ENCODE assay signal across 21 cellular contexts in the genomic region with DNA sequence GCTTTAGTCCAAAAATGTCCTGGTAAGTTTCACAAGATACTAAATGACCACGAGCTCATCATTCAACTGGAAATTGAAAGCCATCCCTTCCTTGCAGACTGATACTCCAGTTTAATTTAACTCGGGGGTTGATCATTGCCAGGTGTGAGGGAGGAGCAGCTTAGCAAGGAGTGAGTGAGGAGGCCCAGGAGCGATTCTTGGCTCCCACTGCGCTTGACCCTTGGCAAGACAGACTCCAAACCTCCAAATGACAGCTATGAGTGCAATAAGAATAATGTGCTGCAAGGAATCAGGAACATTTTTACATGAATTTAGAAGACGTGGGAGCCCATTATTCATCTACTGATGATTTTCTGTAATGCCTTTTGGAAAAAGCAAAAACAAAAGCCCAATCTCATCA.
DNase-seq lines count a peak whose midpoint lies in the region; ATAC-seq and TF ChIP-seq lines count a peak whose summit lies in the region.
"Had no signal": no experiment of that assay in that cellular context is flagged by ENCODE, and none has a peak within 500 bp of the region (broad histone marks: within the 10 kb centered on the region; RNA-seq: fewer than 3 reads in every experiment).

No MANE protein-coding gene starts in this region.

- no peaks in the 10 kb centered on the region for H3K9me3 Mint-ChIP-seq in activated naive CD8-positive, alpha-beta T cell treated with anti-CD3 and anti-CD28 coated beads for 36 hours
- H3K9me3 Mint-ChIP-seq: naive B cell had no signal

- no peak overlapping the region for H3K4me3 Mint-ChIP-seq in activated naive CD8-positive, alpha-beta T cell treated with anti-CD3 and anti-CD28 coated beads for 36 hours
- H3K4me3 Mint-ChIP-seq: activated CD8-positive, alpha-beta memory T cell treated with anti-CD3 and anti-CD28 coated beads, Interleukin-2, amount 10 ng/mL, durations not matched to agents 7 days and 5 days; naive B cell had no signal

- H3K36me3 Mint-ChIP-seq in activated naive CD8-positive, alpha-beta T cell treated with anti-CD3 and anti-CD28 coated beads for 36 hours: no peaks in the 10 kb centered on the region
- H3K36me3 Mint-ChIP-seq: activated CD8-positive, alpha-beta memory T cell treated with anti-CD3 and anti-CD28 coated beads, Interleukin-2, amount 10 ng/mL, durations not matched to agents 7 days and 5 days; naive B cell had no signal

- H3K27me3 Mint-ChIP-seq in activated naive CD8-positive, alpha-beta T cell treated with anti-CD3 and anti-CD28 coated beads for 36 hours: peaks cover 15% of the 10 kb centered on the region

- H3K4me3 ChIP-seq in astrocyte of the cerebellum (ENCODE audit: low read depth, low read length) (no peak overlapping the region), skeletal muscle cell (ENCODE audit: low read depth, low read length) (no peak overlapping the region)
- H3K4me3 ChIP-seq: dorsolateral prefrontal cortex, MG63 had no signal

- ATAC-seq in HG03139 (IDR thresholded peaks at IDR 0.05; ENCODE audit: unreplicated experiment): no peak
- ATAC-seq: activated CD4-positive, CD25-positive, alpha-beta regulatory T cell treated with anti-CD3 and anti-CD28 coated beads, Interleukin-2, amount 50 U/mL, for 24 hours; activated CD8-positive, alpha-beta memory T cell treated with anti-CD3 and anti-CD28 coated beads, Interleukin-2, amount 10 ng/mL, durations not matched to agents 7 days and 5 days; esophagus mucosa had no signal

- peak; percentile 66 for DNase-seq in GM04504 (ENCODE audit: low read depth)
- DNase-seq in astrocyte of the cerebellum (ENCODE audit: low read depth): peak; percentile 31
- DNase-seq in iris pigment epithelial cell (ENCODE audit: low read depth): peak; percentile 49
- DNase-seq in skeletal muscle cell (ENCODE audit: low read depth): peak; percentile 64
- DNase-seq in NCI-H1417 (lab: John Stamatoyannopoulos, UW): no peak
- no peak for DNase-seq in activated naive CD8-positive, alpha-beta T cell treated with anti-CD3 and anti-CD28 coated beads for 36 hours
- DNase-seq in GOT3 (lab: John Stamatoyannopoulos, UW): no peak
- DNase-seq: activated CD8-positive, alpha-beta memory T cell treated with anti-CD3 and anti-CD28 coated beads, Interleukin-2, amount 10 ng/mL, durations not matched to agents 7 days and 5 days; activated effector memory CD4-positive, alpha-beta T cell treated with anti-CD3 and anti-CD28 coated beads, Interleukin-2, amount 50 U/mL, for 16 hours; BE2C; dorsolateral prefrontal cortex; hypothalamus; MG63; naive B cell; NCI-H1694 treated with DMSO at 0.1 percent for 48 hours; retina; SHP77; stimulated activated CD4-positive, alpha-beta T cell treated with anti-CD3 and anti-CD28 coated beads, Interleukin-1b, Interleukin-23, amount 100 ng/mL, for 48 hours had no signal

- no peak overlapping the region for H3K27ac Mint-ChIP-seq in activated naive CD8-positive, alpha-beta T cell treated with anti-CD3 and anti-CD28 coated beads for 36 hours
- H3K27ac Mint-ChIP-seq: activated CD8-positive, alpha-beta memory T cell treated with anti-CD3 and anti-CD28 coated beads, Interleukin-2, amount 10 ng/mL, durations not matched to agents 7 days and 5 days; naive B cell had no signal

- TF ChIP-seq CTCF in astrocyte of the cerebellum (IDR thresholded peaks at IDR 0.05; ENCODE audit: low read depth, low read length, missing control alignments): no peak

- peaks cover 2% of the 10 kb centered on the region for H3K4me1 Mint-ChIP-seq in activated naive CD8-positive, alpha-beta T cell treated with anti-CD3 and anti-CD28 coated beads for 36 hours

- in situ Hi-C loops in astrocyte of the cerebellum (cut with HindIII; ENCODE audit: low sequenced_read_pairs): no loop called here

Comparison
In these comparisons a context has a peak if more than half of its experiments do, and no peak if none do; other contexts are left out.
1. DNase-seq: peak in GM04504 (single experiment), astrocyte of the cerebellum (single experiment), iris pigment epithelial cell (single experiment) and skeletal muscle cell (single experiment); none in NCI-H1417 (0 of 3), activated naive CD8-positive, alpha-beta T cell treated with anti-CD3 and anti-CD28 coated beads for 36 hours (single experiment) and GOT3 (single experiment).